8 cellular contexts compared by ENCODE assay signal in genomic region chr3:182794806-182795369, GRCh38. TPM values are rescaled to one million over a fixed set of nuclear protein-coding genes. Genes with fewer than 3 reads are reported as not detected.
DNase-seq lines count a peak whose midpoint lies in the region; ATAC-seq and TF ChIP-seq lines count a peak whose summit lies in the region.

No MANE protein-coding gene starts in this region.

- DNase-seq in CD8-positive, alpha-beta memory T cell: peak in 1 of 5 donors; percentile 17
- DNase-seq in NB4 (ENCODE audit: low read depth): no peak
- no peak for DNase-seq in DMS153 (lab: John Stamatoyannopoulos, UW)
- DNase-seq in NCI-H82 (lab: John Stamatoyannopoulos, UW): no peak
- DNase-seq in effector CD8-positive, alpha-beta T cell (lab: John Stamatoyannopoulos, UW): no peak

- no peak for TF ChIP-seq CTCF in NB4 (IDR thresholded peaks at IDR 0.05; ENCODE audit: low read depth, low read length)
- no peak for TF ChIP-seq CTCF in neutrophil (IDR thresholded peaks at IDR 0.05)

- no peak for TF ChIP-seq POLR2A in NB4 (IDR thresholded peaks at IDR 0.05; ENCODE audit: extremely low read depth, insufficient read length)

- CTCF ChIA-PET in CD8-positive, alpha-beta memory T cell (lab: Charles Lee): interaction anchor here (1.2 kb wide), 1 partner anchor 12 kb away, joined by 3 read pairs; no protein-coding TSS in a partner anchor

- H3K4me1 ChIP-seq in CD8-positive, alpha-beta memory T cell (ENCODE audit: insufficient read depth, low read length): peaks cover 36% of the 10 kb centered on the region
- H3K4me1 ChIP-seq in endocrine pancreas (ENCODE audit: control insufficient read depth, insufficient read depth, low read length) (peaks cover 15% of the 10 kb centered on the region), neutrophil (ENCODE audit: control insufficient read depth in 1 of 2, insufficient read depth in 1 of 2, low read depth in 1 of 2, low read length in 1 of 2) (peaks cover 51 to 52% of the 10 kb centered on the region in 2 experiments)

- H3K36me3 ChIP-seq in CD8-positive, alpha-beta memory T cell (ENCODE audit: insufficient read depth, low read length): no peaks in the 10 kb centered on the region
- H3K36me3 ChIP-seq in endocrine pancreas (ENCODE audit: control insufficient read depth, insufficient read depth, low read length) (no peaks in the 10 kb centered on the region), neutrophil (no peaks in the 10 kb centered on the region)

- peak overlapping the region; percentile 94 to 97 (median 97) for H3K27ac Mint-ChIP-seq in CD8-positive, alpha-beta memory T cell

- H3K4me1 Mint-ChIP-seq in CD8-positive, alpha-beta memory T cell: peaks cover 47 to 51% (median 51%) of the 10 kb centered on the region in 3 donors

- POLR2A ChIA-PET in CD8-positive, alpha-beta memory T cell (lab: Charles Lee): interaction anchor here (0.7 kb wide), 1 partner anchor 291 kb away, joined by 3 read pairs; no protein-coding TSS in a partner anchor

- H3K9me3 ChIP-seq in CD8-positive, alpha-beta memory T cell (ENCODE audit: low read length): no peaks in the 10 kb centered on the region
- no peaks in the 10 kb centered on the region for H3K9me3 ChIP-seq in endocrine pancreas (ENCODE audit: control insufficient read depth, low read length)
- H3K9me3 ChIP-seq in neutrophil: no peaks in the 10 kb centered on the region

- H3K27ac ChIP-seq in CD8-positive, alpha-beta memory T cell (ENCODE audit: low read depth, low read length): peak overlapping the region; percentile 92
- peak overlapping the region; percentile 97 for H3K27ac ChIP-seq in neutrophil

- peaks cover 0 to 24% (median 6%) of the 10 kb centered on the region in 3 donors for H3K36me3 Mint-ChIP-seq in CD8-positive, alpha-beta memory T cell

- H3K9ac ChIP-seq in endocrine pancreas (ENCODE audit: control insufficient read depth, insufficient read depth, low read length): peak overlapping the region; percentile 98

- no peaks in the 10 kb centered on the region for H3K27me3 Mint-ChIP-seq in CD8-positive, alpha-beta memory T cell

- ATAC-seq in GM18868 (IDR thresholded peaks at IDR 0.05; ENCODE audit: unreplicated experiment): no peak

- no peaks in the 10 kb centered on the region for H3K27me3 ChIP-seq in CD8-positive, alpha-beta memory T cell (ENCODE audit: insufficient read depth, low read length, poor library complexity, severe bottlenecking)
- H3K27me3 ChIP-seq in endocrine pancreas (ENCODE audit: control insufficient read depth, insufficient read depth, low read length) (no peaks in the 10 kb centered on the region), neutrophil (no peaks in the 10 kb centered on the region)

- peak overlapping the region; percentile 86 for H3K4me3 ChIP-seq in CD8-positive, alpha-beta memory T cell (ENCODE audit: low read length)
- H3K4me3 ChIP-seq in NB4 (ENCODE audit: low read depth, low read length) (peak overlapping the region; percentile 96), endocrine pancreas (ENCODE audit: control insufficient read depth, insufficient read depth, low read length) (peak overlapping the region; percentile 97), neutrophil (ENCODE audit: low read depth in 1 of 2, low read length in 1 of 2) (peak overlapping the region; percentile 80 to 98)

- H3K4me3 Mint-ChIP-seq in CD8-positive, alpha-beta memory T cell: peak overlapping the region; percentile 95 to 99 (median 96)

- no peaks in the 10 kb centered on the region for H3K9me3 Mint-ChIP-seq in CD8-positive, alpha-beta memory T cell

RNA-seq across cellular contexts. Expression of gene ATP11B, which starts 1.6 kb away (rescaled TPM):
- total RNA-seq in CD8-positive, alpha-beta memory T cell: 10 to 100 TPM; 76.4 to 78.2 TPM
- 47.0 TPM for polyA plus RNA-seq in CD8-positive, alpha-beta memory T cell
